Comparison of ENCODE assay signal across 15 cellular contexts in genomic region chr2:27288610-27289009, GRCh38. TPM values are rescaled to one million over a fixed set of nuclear protein-coding genes. Genes with fewer than 3 reads are reported as not detected.
DNase-seq lines count a peak whose midpoint lies in the region; ATAC-seq and TF ChIP-seq lines count a peak whose summit lies in the region.
"Had no signal": no experiment of that assay in that cellular context is flagged by ENCODE, and none has a peak within 500 bp of the region (broad histone marks: within the 10 kb centered on the region; RNA-seq: fewer than 3 reads in every experiment).

No MANE protein-coding gene starts in this region.

- H3K4me1 ChIP-seq in BLaER1 (peaks cover 47% of the 10 kb centered on the region), skeletal muscle tissue (ENCODE audit: control insufficient read depth in 3 of 3, insufficient read depth in 3 of 3, low read length in 3 of 3) (peaks cover 46 to 69% (median 55%) of the 10 kb centered on the region in 3 donors)
- H3K4me1 ChIP-seq: BE2C had no signal

- no peak for TF ChIP-seq CTCF in VCaP (conservative IDR thresholded peaks at IDR 0.05)

- H3K9ac ChIP-seq in BLaER1 (no peak overlapping the region), skeletal muscle tissue (ENCODE audit: low read depth in 1 of 3, low read length in 3 of 3) (peak overlapping the region; percentile 15 to 69 (median 55))
- H3K9ac ChIP-seq: GM23248 had no signal

- H3K4me3 ChIP-seq in BLaER1 (no peak overlapping the region), skeletal muscle tissue (ENCODE audit: low read length in 3 of 3) (peak overlapping the region; percentile 32 to 63 (median 49))
- H3K4me3 ChIP-seq: GM23248 had no signal

- no peak overlapping the region for H3K27ac ChIP-seq in BLaER1
- H3K27ac ChIP-seq in VCaP: peak overlapping the region; percentile 99
- H3K27ac ChIP-seq in skeletal muscle tissue (ENCODE audit: low read depth, low read length): peak overlapping the region; percentile 3
- H3K27ac ChIP-seq: GM23248 had no signal

- ATAC-seq in GM19351 (IDR thresholded peaks at IDR 0.05; ENCODE audit: unreplicated experiment): no peak
- no peak for ATAC-seq in HG03520 (IDR thresholded peaks at IDR 0.05; ENCODE audit: unreplicated experiment)
- ATAC-seq: CD8-positive, alpha-beta T cell; HCT116 had no signal

- H3K9me3 ChIP-seq in BLaER1 (no peaks in the 10 kb centered on the region), skeletal muscle tissue (ENCODE audit: control insufficient read depth in 3 of 3, low read length in 3 of 3) (no peaks in the 10 kb centered on the region)
- H3K9me3 ChIP-seq: BE2C had no signal

- peak overlapping the region; percentile 78; the same call in 1 of the 2 replicates for H3K4me2 ChIP-seq in BLaER1

- H3K36me3 ChIP-seq in BLaER1: no peaks in the 10 kb centered on the region
- peaks cover 7 to 20% (median 10%) of the 10 kb centered on the region in 3 donors for H3K36me3 ChIP-seq in skeletal muscle tissue (ENCODE audit: control insufficient read depth in 3 of 3, insufficient read depth in 3 of 3, low read length in 3 of 3)
- H3K36me3 ChIP-seq: BE2C had no signal

- no peaks in the 10 kb centered on the region for H4K20me1 ChIP-seq in BLaER1

- DNase-seq in lung microvascular endothelial cell (ENCODE audit: low read depth in 2 of 2) (peak; percentile 59 to 97), EL (no peak)
- DNase-seq: BE2C; CD8-positive, alpha-beta T cell; COR-L47; DMS153; DMS79 treated with DMSO at 0.1 percent for 48 hours; GDM1; GM23248 had no signal

- H3K27me3 ChIP-seq in BLaER1 (no peaks in the 10 kb centered on the region), skeletal muscle tissue (ENCODE audit: control insufficient read depth in 3 of 3, insufficient read depth in 3 of 3, low read length in 3 of 3) (no peaks in the 10 kb centered on the region)
- H3K27me3 ChIP-seq: BE2C had no signal

RNA-seq across cellular contexts. Expression of gene TRIM54, which starts 6.4 kb away (rescaled TPM):
- 0.44 and 1.2 TPM in 2 replicates for total RNA-seq in lung microvascular endothelial cell
- 60.0 TPM for total RNA-seq in skeletal muscle tissue
- total RNA-seq: CD8-positive, alpha-beta T cell; GM23248 had no signal

RNA-seq across cellular contexts. Expression of gene DNAJC5G, which starts 13.4 kb away (rescaled TPM):
- 0.44 and 1.4 TPM in 2 replicates for total RNA-seq in lung microvascular endothelial cell
- under 0.01 TPM for total RNA-seq in skeletal muscle tissue
- total RNA-seq: CD8-positive, alpha-beta T cell; GM23248 had no signal

RNA-seq across cellular contexts. Expression of gene UCN, which starts 19.6 kb away (rescaled TPM):
- total RNA-seq in lung microvascular endothelial cell (0.40 and 0.44 TPM in 2 replicates), skeletal muscle tissue (1.0 TPM)
- total RNA-seq: GM23248 had no signal

RNA-seq across cellular contexts. Expression of gene SLC30A3, which starts 25.8 kb away (rescaled TPM):
- 7.8 and 16.9 TPM in 2 replicates for total RNA-seq in lung microvascular endothelial cell
- 0.52 TPM for total RNA-seq in skeletal muscle tissue
- total RNA-seq: CD8-positive, alpha-beta T cell; GM23248 had no signal

RNA-seq across cellular contexts. Expression of gene MPV17, which starts 34.3 kb away (rescaled TPM):
- total RNA-seq in lung microvascular endothelial cell (32.7 and 34.2 TPM in 2 replicates), skeletal muscle tissue (23.0 TPM)

Comparison
In these comparisons a context has a peak if more than half of its experiments do, and no peak if none do; other contexts are left out.
1. RNA of gene TRIM54, which starts 6.4 kb away (total RNA-seq): 60.0 TPM in skeletal muscle tissue (single experiment); 0.44 to 1.2 TPM in lung microvascular endothelial cell; every median in the first group is over 10 times any median in the second.